ENCODE assay signal across 8 cellular contexts in the genomic region with DNA sequence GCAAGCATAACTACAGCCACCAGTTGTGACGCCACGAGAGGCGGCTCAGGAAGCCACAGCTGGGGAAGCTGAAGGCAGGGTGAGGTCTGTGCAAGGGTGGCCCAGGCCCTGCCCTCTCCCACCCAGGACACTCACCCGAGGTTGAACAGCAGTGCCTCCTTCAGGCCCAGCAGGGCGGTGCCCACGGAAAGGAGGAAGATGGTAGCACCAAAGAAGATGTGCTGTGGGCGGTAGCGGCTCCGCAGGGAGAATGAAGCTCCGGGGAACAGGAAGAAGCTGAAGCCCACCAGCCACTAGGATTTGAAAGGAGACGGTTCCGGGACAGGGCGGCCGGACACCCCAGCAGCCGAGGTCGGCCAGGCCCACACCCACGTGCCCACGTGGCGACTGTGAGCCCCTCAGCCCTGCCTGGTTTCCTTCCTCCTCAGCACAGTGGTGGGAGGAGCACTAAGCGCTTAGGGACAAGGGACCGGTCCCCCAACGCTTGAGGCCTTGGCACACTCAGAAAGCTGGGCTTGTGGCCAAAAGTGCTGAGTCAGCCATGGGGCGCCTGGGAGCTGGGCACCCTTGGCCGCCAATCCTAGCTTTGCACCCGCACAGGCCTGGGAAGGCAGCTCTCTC. TPM values are rescaled to one million over a fixed set of nuclear protein-coding genes. Genes with fewer than 3 reads are reported as not detected.
A peak's percentile ranks its signal among the peaks of the same experiment; 100 is the strongest.
DNase-seq lines count a peak whose midpoint lies in the region; ATAC-seq and TF ChIP-seq lines count a peak whose summit lies in the region.

No MANE protein-coding gene starts in this region.

- peaks cover 9% of the 10 kb centered on the region for H3K36me3 Mint-ChIP-seq in CD8-positive, alpha-beta T cell
- H3K36me3 Mint-ChIP-seq in activated naive CD4-positive, alpha-beta T cell treated with anti-CD3 and anti-CD28 coated beads, Interleukin-2, amount 10 ng/mL, durations not matched to agents 7 days and 5 days = peaks cover 3% of the 10 kb centered on the region
- peaks cover 15 to 39% of the 10 kb centered on the region in 2 donors for H3K36me3 Mint-ChIP-seq in stimulated activated naive B cell treated with anti-CD40 and anti-IgM and Interleukin-4, amounts not matched to agents 10 μg/mL and 1 μg/mL and 100 μg/mL, for 72 hours

- WGBS in heart right ventricle, 2 donors = 49 to 53% methylated on average over 25 of the region's 25 CpGs

- peak; percentile 11 to 84 (median 37) for DNase-seq in CD8-positive, alpha-beta T cell
- DNase-seq in NAMALWA (ENCODE audit: low spot score) = peak; percentile 31
- peak; percentile 77 for DNase-seq in activated naive CD4-positive, alpha-beta T cell treated with anti-CD3 and anti-CD28 coated beads, Interleukin-2, amount 10 ng/mL, durations not matched to agents 7 days and 5 days
- DNase-seq in heart right ventricle = peak; percentile 79 to 83
- DNase-seq in stimulated activated naive B cell treated with anti-CD40 and anti-IgM and Interleukin-4, amounts not matched to agents 10 μg/mL and 1 μg/mL and 100 μg/mL, for 72 hours = no peak
- no peak for DNase-seq in NCI-H1436 treated with DMSO at 0.1 percent for 48 hours (lab: John Stamatoyannopoulos, UW)

- peak overlapping the region; percentile 58 for H3K4me3 Mint-ChIP-seq in CD8-positive, alpha-beta T cell
- H3K4me3 Mint-ChIP-seq in activated naive CD4-positive, alpha-beta T cell treated with anti-CD3 and anti-CD28 coated beads, Interleukin-2, amount 10 ng/mL, durations not matched to agents 7 days and 5 days = no peak overlapping the region
- H3K4me3 Mint-ChIP-seq in stimulated activated naive B cell treated with anti-CD40 and anti-IgM and Interleukin-4, amounts not matched to agents 10 μg/mL and 1 μg/mL and 100 μg/mL, for 72 hours = no peak overlapping the region

- no peaks in the 10 kb centered on the region for H3K9me3 Mint-ChIP-seq in CD8-positive, alpha-beta T cell
- H3K9me3 Mint-ChIP-seq in activated naive CD4-positive, alpha-beta T cell treated with anti-CD3 and anti-CD28 coated beads, Interleukin-2, amount 10 ng/mL, durations not matched to agents 7 days and 5 days = no peaks in the 10 kb centered on the region
- H3K9me3 Mint-ChIP-seq in stimulated activated naive B cell treated with anti-CD40 and anti-IgM and Interleukin-4, amounts not matched to agents 10 μg/mL and 1 μg/mL and 100 μg/mL, for 72 hours = no peaks in the 10 kb centered on the region

- no peaks in the 10 kb centered on the region for H3K36me3 ChIP-seq in CD8-positive, alpha-beta T cell (ENCODE audit: insufficient read depth, low read length)
- H3K36me3 ChIP-seq in heart right ventricle = peaks cover 0 to 5% (median 0%) of the 10 kb centered on the region in 9 donors

- peak overlapping the region; percentile 84 for H3K27ac Mint-ChIP-seq in CD8-positive, alpha-beta T cell
- peak overlapping the region; percentile 86 for H3K27ac Mint-ChIP-seq in activated naive CD4-positive, alpha-beta T cell treated with anti-CD3 and anti-CD28 coated beads, Interleukin-2, amount 10 ng/mL, durations not matched to agents 7 days and 5 days
- peak overlapping the region; percentile 42 for H3K27ac Mint-ChIP-seq in stimulated activated naive B cell treated with anti-CD40 and anti-IgM and Interleukin-4, amounts not matched to agents 10 μg/mL and 1 μg/mL and 100 μg/mL, for 72 hours

- peak; percentile 31 for TF ChIP-seq CTCF in CD8-positive, alpha-beta T cell (IDR thresholded peaks at IDR 0.05)
- TF ChIP-seq CTCF in heart right ventricle (IDR thresholded peaks at IDR 0.05) = peak in 5 of 9 donors; percentile 10 to 46 (median 14)

- H3K27me3 Mint-ChIP-seq in CD8-positive, alpha-beta T cell (ENCODE audit: low read depth) = no peaks in the 10 kb centered on the region
- peaks cover 3% of the 10 kb centered on the region for H3K27me3 Mint-ChIP-seq in activated naive CD4-positive, alpha-beta T cell treated with anti-CD3 and anti-CD28 coated beads, Interleukin-2, amount 10 ng/mL, durations not matched to agents 7 days and 5 days
- H3K27me3 Mint-ChIP-seq in stimulated activated naive B cell treated with anti-CD40 and anti-IgM and Interleukin-4, amounts not matched to agents 10 μg/mL and 1 μg/mL and 100 μg/mL, for 72 hours = peaks cover 14 to 31% of the 10 kb centered on the region in 2 donors

- intact Hi-C loops in CD8-positive, alpha-beta T cell (cut with DNase I, micrococcal nuclease) = no loop called here
- intact Hi-C loops in heart right ventricle (cut with DNase I) = loop anchor here in 5 of 10 donors (2.0 to 5.0 kb wide), 3 partner anchors 42 to 172 kb away; a partner anchor contains a TSS

- peak; percentile 96 for ATAC-seq in CD8-positive, alpha-beta T cell
- ATAC-seq in heart right ventricle (peak; percentile 24 to 83 (median 70)), HG03280 (IDR thresholded peaks at IDR 0.05; ENCODE audit: unreplicated experiment) (no peak), GM18868 (IDR thresholded peaks at IDR 0.05; ENCODE audit: unreplicated experiment) (no peak)
- ATAC-seq in stimulated activated naive B cell treated with anti-CD40 and anti-IgM and Interleukin-4, amounts not matched to agents 10 μg/mL and 1 μg/mL and 100 μg/mL, for 72 hours (replicated peaks) = peak; percentile 47 to 49

- H3K4me3 ChIP-seq in CD8-positive, alpha-beta T cell (ENCODE audit: low read depth, low read length) = no peak overlapping the region
- H3K4me3 ChIP-seq in heart right ventricle = peak overlapping the region in 1 of 10 donors; percentile 5

- POLR2A ChIA-PET in CD8-positive, alpha-beta T cell (lab: Charles Lee) = interaction anchor here (0.9 to 1.8 kb wide), 6 partner anchors 9 to 266 kb away, joined by 3 to 10 read pairs (median 4); a partner anchor contains a TSS

- no peak overlapping the region for H3K27ac ChIP-seq in CD8-positive, alpha-beta T cell (ENCODE audit: low read depth, low read length)
- H3K27ac ChIP-seq in heart right ventricle = peak overlapping the region in 9 of 10 donors; percentile 25 to 79 (median 65)

- CTCF ChIA-PET in CD8-positive, alpha-beta T cell (lab: Charles Lee) = interaction anchor here (0.7 to 15.7 kb wide), 8 partner anchors 10 to 275 kb away, joined by 3 to 282 read pairs (median 14); a partner anchor contains a TSS
- CTCF ChIA-PET in activated naive CD4-positive, alpha-beta T cell treated with anti-CD3 and anti-CD28 coated beads, Interleukin-2, amount 10 ng/mL, durations not matched to agents 7 days and 5 days (lab: Charles Lee) = interaction anchor here (0.9 to 18.5 kb wide), 9 partner anchors 9 to 177 kb away, joined by 3 to 273 read pairs (median 6); no protein-coding TSS in a partner anchor

- no peaks in the 10 kb centered on the region for H3K9me3 ChIP-seq in CD8-positive, alpha-beta T cell (ENCODE audit: low read length)
- H3K9me3 ChIP-seq in heart right ventricle = no peaks in the 10 kb centered on the region

- H3K4me1 Mint-ChIP-seq in CD8-positive, alpha-beta T cell (ENCODE audit: low read depth) = peaks cover 34% of the 10 kb centered on the region
- H3K4me1 Mint-ChIP-seq in activated naive CD4-positive, alpha-beta T cell treated with anti-CD3 and anti-CD28 coated beads, Interleukin-2, amount 10 ng/mL, durations not matched to agents 7 days and 5 days = peaks cover 52% of the 10 kb centered on the region
- H3K4me1 Mint-ChIP-seq in stimulated activated naive B cell treated with anti-CD40 and anti-IgM and Interleukin-4, amounts not matched to agents 10 μg/mL and 1 μg/mL and 100 μg/mL, for 72 hours = peaks cover 18 to 44% of the 10 kb centered on the region in 2 donors

- H3K4me1 ChIP-seq in CD8-positive, alpha-beta T cell (ENCODE audit: insufficient read depth, low read length) = peaks cover 37% of the 10 kb centered on the region
- H3K4me1 ChIP-seq in heart right ventricle = peaks cover 32 to 81% (median 70%) of the 10 kb centered on the region in 9 donors

- H3K27me3 ChIP-seq in CD8-positive, alpha-beta T cell (ENCODE audit: insufficient read depth, low read length) = no peaks in the 10 kb centered on the region
- H3K27me3 ChIP-seq in heart right ventricle = no peaks in the 10 kb centered on the region

RNA-seq across cellular contexts. Expression of a gene that starts 11.0 kb away (rescaled TPM):
- 10 to 100 TPM; 13.7 to 14.9 TPM for total RNA-seq in CD8-positive, alpha-beta T cell
- total RNA-seq in heart right ventricle = 10 to 100 TPM in 4 of 10 donors, 1 to 10 TPM in 6; 5.5 to 22.8 (median 8.5) TPM
- 10 to 100 TPM in 1 of 2 donors, 1 to 10 TPM in 1; 7.8 to 12.2 TPM for polyA plus RNA-seq in heart right ventricle

RNA-seq across cellular contexts. Expression of a gene that starts 41.8 kb away (rescaled TPM):
- total RNA-seq in CD8-positive, alpha-beta T cell = 1 to 10 TPM; 4.3 to 5.5 TPM
- 10 to 100 TPM in 9 of 10 donors, 1 to 10 TPM in 1; 2.0 to 25.8 (median 13.2) TPM for total RNA-seq in heart right ventricle
- polyA plus RNA-seq in heart right ventricle = 10 to 100 TPM in 1 of 2 donors, 1 to 10 TPM in 1; 3.0 to 10.1 TPM

Comparison
In these comparisons a context has a peak if more than half of its experiments do, and no peak if none do; other contexts are left out.
1. ATAC-seq: peak in CD8-positive, alpha-beta T cell (single experiment), heart right ventricle (8 of 8) and stimulated activated naive B cell treated with anti-CD40 and anti-IgM and Interleukin-4, amounts not matched to agents 10 μg/mL and 1 μg/mL and 100 μg/mL, for 72 hours (2 of 2); none in HG03280 (single experiment) and GM18868 (single experiment).
2. DNase-seq: peak in CD8-positive, alpha-beta T cell (7 of 7), NAMALWA (single experiment), activated naive CD4-positive, alpha-beta T cell treated with anti-CD3 and anti-CD28 coated beads, Interleukin-2, amount 10 ng/mL, durations not matched to agents 7 days and 5 days (single experiment) and heart right ventricle (2 of 2); none in stimulated activated naive B cell treated with anti-CD40 and anti-IgM and Interleukin-4, amounts not matched to agents 10 μg/mL and 1 μg/mL and 100 μg/mL, for 72 hours (single experiment) and NCI-H1436 treated with DMSO at 0.1 percent for 48 hours (single experiment).
3. Peak in every context shown above with its lines, with median percentiles within 50 percentile points of each other: H3K27ac Mint-ChIP-seq.